1 cellular context compared by ENCODE assay signal in the genomic region with DNA sequence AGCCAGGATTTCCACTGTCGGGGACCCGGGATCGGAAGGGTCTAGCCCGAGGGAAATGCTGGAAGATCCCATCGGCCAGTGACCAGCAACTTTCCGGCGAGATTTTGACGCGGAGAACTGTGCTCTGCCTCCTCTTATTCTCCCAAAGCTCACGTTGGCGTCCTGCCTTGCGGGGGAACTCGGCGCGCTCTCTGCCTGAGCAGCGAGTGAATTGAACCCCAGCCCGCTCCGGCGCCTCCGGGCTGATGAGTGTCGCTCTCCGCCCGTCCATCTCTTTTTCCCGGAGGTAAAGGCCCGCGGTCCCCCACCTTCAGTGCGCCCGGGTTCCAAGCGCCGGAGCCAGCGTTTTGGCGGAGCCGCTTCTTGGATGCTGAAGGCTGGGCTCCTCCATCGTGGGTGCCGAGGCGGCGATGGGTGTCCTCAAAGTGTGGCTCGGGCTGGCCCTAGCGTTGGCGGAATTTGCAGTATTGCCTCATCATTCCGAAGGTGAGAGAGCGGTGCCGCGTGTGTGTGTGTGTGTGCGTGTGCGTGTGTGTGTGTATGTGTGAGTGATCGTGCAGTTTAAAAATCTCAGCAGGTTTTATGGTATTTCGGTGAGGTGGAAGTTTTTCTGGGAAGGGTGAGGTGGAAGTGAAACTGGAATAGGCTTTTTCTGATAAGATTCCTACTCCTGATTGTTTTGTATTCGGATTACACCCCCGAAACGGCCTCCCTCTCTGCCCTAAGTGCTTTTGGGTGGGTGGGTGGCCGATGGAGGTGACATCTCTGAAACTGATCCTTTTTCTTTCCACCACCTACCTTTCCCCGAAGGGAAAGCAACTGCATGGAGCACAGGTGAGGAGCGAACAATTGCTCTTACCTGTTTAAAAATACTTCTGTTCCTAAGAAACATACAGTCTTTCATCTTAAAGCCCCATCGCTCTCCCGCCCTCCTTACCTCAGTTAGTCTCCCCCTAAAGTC.
TF ChIP-seq lines count a peak whose summit lies in the region.

No MANE protein-coding gene starts in this region.

TF ChIP-seq in WTC11, 78 proteins besides CTCF, POLR2A, EP300 and RAD21 (continued from another document):
- TF ChIP-seq, protein P1, sequence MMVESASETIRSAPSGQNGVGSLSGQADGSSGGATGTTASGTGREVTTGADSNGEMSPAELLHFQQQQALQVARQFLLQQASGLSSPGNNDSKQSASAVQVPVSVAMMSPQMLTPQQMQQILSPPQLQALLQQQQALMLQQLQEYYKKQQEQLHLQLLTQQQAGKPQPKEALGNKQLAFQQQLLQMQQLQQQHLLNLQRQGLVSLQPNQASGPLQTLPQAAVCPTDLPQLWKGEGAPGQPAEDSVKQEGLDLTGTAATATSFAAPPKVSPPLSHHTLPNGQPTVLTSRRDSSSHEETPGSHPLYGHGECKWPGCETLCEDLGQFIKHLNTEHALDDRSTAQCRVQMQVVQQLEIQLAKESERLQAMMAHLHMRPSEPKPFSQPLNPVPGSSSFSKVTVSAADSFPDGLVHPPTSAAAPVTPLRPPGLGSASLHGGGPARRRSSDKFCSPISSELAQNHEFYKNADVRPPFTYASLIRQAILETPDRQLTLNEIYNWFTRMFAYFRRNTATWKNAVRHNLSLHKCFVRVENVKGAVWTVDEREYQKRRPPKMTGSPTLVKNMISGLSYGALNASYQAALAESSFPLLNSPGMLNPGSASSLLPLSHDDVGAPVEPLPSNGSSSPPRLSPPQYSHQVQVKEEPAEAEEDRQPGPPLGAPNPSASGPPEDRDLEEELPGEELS (CRISPR knock-in tag; IDR thresholded peaks at IDR 0.05), result no peak
- TF ChIP-seq ATF3 (CRISPR knock-in tag; conservative IDR thresholded peaks at IDR 0.05), result 0 out of 2 replicates have a peak, but pooled peaks have one; percentile 60
- no peak for TF ChIP-seq NR1H2 (CRISPR knock-in tag; IDR thresholded peaks at IDR 0.05)
- TF ChIP-seq RELA (CRISPR knock-in tag; IDR thresholded peaks at IDR 0.05; ENCODE audit: borderline replicate concordance), result 0 out of 2 replicates have a peak, but pooled peaks have one; percentile 16
- peak; percentile 11 for TF ChIP-seq ZNF232 (CRISPR knock-in tag; IDR thresholded peaks at IDR 0.05)
- TF ChIP-seq ZSCAN18 (CRISPR knock-in tag; IDR thresholded peaks at IDR 0.05), result no peak
- TF ChIP-seq ZNF263 (CRISPR knock-in tag; IDR thresholded peaks at IDR 0.05; ENCODE audit: low read depth), result no peak
- TF ChIP-seq E2F4 (CRISPR knock-in tag; IDR thresholded peaks at IDR 0.05; ENCODE audit: borderline replicate concordance, low read depth), result no peak
- no peak for TF ChIP-seq ERG (CRISPR knock-in tag; IDR thresholded peaks at IDR 0.05)
- TF ChIP-seq PRDM15 (CRISPR knock-in tag; IDR thresholded peaks at IDR 0.05), result peak; percentile 64
- TF ChIP-seq ZNF512 (CRISPR knock-in tag; IDR thresholded peaks at IDR 0.05; ENCODE audit: borderline replicate concordance), result 0 out of 2 replicates have a peak, but pooled peaks have one; percentile 19
- no peak for TF ChIP-seq SOX15 (CRISPR knock-in tag; IDR thresholded peaks at IDR 0.05)
- no peak for TF ChIP-seq AFF4 (CRISPR knock-in tag; IDR thresholded peaks at IDR 0.05; ENCODE audit: borderline replicate concordance)
- TF ChIP-seq, protein P2, sequence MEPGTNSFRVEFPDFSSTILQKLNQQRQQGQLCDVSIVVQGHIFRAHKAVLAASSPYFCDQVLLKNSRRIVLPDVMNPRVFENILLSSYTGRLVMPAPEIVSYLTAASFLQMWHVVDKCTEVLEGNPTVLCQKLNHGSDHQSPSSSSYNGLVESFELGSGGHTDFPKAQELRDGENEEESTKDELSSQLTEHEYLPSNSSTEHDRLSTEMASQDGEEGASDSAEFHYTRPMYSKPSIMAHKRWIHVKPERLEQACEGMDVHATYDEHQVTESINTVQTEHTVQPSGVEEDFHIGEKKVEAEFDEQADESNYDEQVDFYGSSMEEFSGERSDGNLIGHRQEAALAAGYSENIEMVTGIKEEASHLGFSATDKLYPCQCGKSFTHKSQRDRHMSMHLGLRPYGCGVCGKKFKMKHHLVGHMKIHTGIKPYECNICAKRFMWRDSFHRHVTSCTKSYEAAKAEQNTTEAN (CRISPR knock-in tag; IDR thresholded peaks at IDR 0.05), result no peak
